Comparison of ENCODE assay signal across 1 cellular context in the genomic region with DNA sequence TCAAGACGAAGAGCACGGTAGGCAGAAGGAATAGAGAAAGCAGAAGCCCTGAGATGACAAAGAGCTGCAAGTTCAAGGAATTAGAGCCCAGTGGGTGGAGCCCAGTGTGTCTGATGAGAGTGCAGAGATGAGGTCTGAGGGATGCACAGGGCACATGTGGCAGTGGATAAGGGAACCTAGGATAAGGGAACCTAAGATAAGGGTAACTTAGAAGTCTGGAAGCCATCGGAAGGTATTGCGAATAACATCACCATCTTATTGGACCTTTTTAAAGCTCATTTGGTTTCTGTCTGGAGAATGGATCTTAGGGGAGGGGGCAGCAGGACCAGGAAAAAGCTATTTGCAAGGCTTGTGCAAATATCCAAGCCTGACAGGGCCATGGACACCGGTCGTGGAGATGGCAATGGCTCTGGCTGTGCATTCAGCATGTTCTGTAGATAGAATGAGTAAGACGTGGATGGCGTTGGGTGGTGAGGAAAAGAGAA.
TF ChIP-seq lines count a peak whose summit lies in the region.

No MANE protein-coding gene starts in this region.

TF ChIP-seq in HepG2, 621 proteins besides CTCF, POLR2A, EP300 and RAD21:
- no peak for TF ChIP-seq NFYB (CRISPR knock-in tag; IDR thresholded peaks at IDR 0.05)
- TF ChIP-seq ZSCAN21 (CRISPR knock-in tag; IDR thresholded peaks at IDR 0.05; ENCODE audit: borderline replicate concordance) = no peak
- no peak for TF ChIP-seq ZNF747 (CRISPR knock-in tag; IDR thresholded peaks at IDR 0.05; ENCODE audit: borderline replicate concordance)
- TF ChIP-seq, protein P1, sequence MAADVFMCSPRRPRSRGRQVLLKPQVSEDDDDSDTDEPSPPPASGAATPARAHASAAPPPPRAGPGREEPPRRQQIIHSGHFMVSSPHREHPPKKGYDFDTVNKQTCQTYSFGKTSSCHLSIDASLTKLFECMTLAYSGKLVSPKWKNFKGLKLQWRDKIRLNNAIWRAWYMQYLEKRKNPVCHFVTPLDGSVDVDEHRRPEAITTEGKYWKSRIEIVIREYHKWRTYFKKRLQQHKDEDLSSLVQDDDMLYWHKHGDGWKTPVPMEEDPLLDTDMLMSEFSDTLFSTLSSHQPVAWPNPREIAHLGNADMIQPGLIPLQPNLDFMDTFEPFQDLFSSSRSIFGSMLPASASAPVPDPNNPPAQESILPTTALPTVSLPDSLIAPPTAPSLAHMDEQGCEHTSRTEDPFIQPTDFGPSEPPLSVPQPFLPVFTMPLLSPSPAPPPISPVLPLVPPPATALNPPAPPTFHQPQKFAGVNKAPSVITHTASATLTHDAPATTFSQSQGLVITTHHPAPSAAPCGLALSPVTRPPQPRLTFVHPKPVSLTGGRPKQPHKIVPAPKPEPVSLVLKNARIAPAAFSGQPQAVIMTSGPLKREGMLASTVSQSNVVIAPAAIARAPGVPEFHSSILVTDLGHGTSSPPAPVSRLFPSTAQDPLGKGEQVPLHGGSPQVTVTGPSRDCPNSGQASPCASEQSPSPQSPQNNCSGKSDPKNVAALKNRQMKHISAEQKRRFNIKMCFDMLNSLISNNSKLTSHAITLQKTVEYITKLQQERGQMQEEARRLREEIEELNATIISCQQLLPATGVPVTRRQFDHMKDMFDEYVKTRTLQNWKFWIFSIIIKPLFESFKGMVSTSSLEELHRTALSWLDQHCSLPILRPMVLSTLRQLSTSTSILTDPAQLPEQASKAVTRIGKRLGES (CRISPR knock-in tag; IDR thresholded peaks at IDR 0.05; ENCODE audit: borderline replicate concordance) = no peak
- TF ChIP-seq REL (CRISPR knock-in tag; conservative IDR thresholded peaks at IDR 0.05) = no peak
- TF ChIP-seq, protein P2, sequence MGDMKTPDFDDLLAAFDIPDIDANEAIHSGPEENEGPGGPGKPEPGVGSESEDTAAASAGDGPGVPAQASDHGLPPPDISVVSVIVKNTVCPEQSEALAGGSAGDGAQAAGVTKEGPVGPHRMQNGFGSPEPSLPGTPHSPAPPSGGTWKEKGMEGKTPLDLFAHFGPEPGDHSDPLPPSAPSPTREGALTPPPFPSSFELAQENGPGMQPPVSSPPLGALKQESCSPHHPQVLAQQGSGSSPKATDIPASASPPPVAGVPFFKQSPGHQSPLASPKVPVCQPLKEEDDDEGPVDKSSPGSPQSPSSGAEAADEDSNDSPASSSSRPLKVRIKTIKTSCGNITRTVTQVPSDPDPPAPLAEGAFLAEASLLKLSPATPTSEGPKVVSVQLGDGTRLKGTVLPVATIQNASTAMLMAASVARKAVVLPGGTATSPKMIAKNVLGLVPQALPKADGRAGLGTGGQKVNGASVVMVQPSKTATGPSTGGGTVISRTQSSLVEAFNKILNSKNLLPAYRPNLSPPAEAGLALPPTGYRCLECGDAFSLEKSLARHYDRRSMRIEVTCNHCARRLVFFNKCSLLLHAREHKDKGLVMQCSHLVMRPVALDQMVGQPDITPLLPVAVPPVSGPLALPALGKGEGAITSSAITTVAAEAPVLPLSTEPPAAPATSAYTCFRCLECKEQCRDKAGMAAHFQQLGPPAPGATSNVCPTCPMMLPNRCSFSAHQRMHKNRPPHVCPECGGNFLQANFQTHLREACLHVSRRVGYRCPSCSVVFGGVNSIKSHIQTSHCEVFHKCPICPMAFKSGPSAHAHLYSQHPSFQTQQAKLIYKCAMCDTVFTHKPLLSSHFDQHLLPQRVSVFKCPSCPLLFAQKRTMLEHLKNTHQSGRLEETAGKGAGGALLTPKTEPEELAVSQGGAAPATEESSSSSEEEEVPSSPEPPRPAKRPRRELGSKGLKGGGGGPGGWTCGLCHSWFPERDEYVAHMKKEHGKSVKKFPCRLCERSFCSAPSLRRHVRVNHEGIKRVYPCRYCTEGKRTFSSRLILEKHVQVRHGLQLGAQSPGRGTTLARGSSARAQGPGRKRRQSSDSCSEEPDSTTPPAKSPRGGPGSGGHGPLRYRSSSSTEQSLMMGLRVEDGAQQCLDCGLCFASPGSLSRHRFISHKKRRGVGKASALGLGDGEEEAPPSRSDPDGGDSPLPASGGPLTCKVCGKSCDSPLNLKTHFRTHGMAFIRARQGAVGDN (CRISPR knock-in tag; IDR thresholded peaks at IDR 0.05) = no peak
- TF ChIP-seq, protein P3, sequence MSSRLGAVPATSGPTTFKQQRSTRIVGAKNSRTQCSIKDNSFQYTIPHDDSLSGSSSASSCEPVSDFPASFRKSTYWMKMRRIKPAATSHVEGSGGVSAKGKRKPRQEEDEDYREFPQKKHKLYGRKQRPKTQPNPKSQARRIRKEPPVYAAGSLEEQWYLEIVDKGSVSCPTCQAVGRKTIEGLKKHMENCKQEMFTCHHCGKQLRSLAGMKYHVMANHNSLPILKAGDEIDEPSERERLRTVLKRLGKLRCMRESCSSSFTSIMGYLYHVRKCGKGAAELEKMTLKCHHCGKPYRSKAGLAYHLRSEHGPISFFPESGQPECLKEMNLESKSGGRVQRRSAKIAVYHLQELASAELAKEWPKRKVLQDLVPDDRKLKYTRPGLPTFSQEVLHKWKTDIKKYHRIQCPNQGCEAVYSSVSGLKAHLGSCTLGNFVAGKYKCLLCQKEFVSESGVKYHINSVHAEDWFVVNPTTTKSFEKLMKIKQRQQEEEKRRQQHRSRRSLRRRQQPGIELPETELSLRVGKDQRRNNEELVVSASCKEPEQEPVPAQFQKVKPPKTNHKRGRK (CRISPR knock-in tag; IDR thresholded peaks at IDR 0.05) = no peak
- TF ChIP-seq ZMYM2 (CRISPR knock-in tag; IDR thresholded peaks at IDR 0.05) = no peak
- no peak for TF ChIP-seq ZNF644 (CRISPR knock-in tag; IDR thresholded peaks at IDR 0.05; ENCODE audit: low read depth)
- TF ChIP-seq MZF1 (CRISPR knock-in tag; IDR thresholded peaks at IDR 0.05; ENCODE audit: borderline replicate concordance) = no peak
- no peak for TF ChIP-seq TBL1XR1 (IDR thresholded peaks at IDR 0.05; ENCODE audit: borderline replicate concordance, low read length, partially characterized antibody)
- TF ChIP-seq, protein P4, sequence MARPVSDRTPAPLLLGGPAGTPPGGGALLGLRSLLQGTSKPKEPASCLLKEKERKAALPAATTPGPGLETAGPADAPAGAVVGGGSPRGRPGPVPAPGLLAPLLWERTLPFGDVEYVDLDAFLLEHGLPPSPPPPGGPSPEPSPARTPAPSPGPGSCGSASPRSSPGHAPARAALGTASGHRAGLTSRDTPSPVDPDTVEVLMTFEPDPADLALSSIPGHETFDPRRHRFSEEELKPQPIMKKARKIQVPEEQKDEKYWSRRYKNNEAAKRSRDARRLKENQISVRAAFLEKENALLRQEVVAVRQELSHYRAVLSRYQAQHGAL (CRISPR knock-in tag; IDR thresholded peaks at IDR 0.05; ENCODE audit: not compliant biosample characterization) = no peak
- TF ChIP-seq GPN1 (CRISPR knock-in tag; IDR thresholded peaks at IDR 0.05; ENCODE audit: borderline replicate concordance) = no peak
- TF ChIP-seq, protein P5, sequence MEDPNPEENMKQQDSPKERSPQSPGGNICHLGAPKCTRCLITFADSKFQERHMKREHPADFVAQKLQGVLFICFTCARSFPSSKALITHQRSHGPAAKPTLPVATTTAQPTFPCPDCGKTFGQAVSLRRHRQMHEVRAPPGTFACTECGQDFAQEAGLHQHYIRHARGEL (CRISPR knock-in tag; IDR thresholded peaks at IDR 0.05) = no peak
- TF ChIP-seq GLI4 (CRISPR knock-in tag; IDR thresholded peaks at IDR 0.05; ENCODE audit: borderline replicate concordance) = no peak
- TF ChIP-seq KLF6 (CRISPR knock-in tag; IDR thresholded peaks at IDR 0.05) = no peak
TF ChIP-seq in HepG2: peak in this region for 0.
